Comparison of ENCODE assay signal across 17 cellular contexts in the genomic region with DNA sequence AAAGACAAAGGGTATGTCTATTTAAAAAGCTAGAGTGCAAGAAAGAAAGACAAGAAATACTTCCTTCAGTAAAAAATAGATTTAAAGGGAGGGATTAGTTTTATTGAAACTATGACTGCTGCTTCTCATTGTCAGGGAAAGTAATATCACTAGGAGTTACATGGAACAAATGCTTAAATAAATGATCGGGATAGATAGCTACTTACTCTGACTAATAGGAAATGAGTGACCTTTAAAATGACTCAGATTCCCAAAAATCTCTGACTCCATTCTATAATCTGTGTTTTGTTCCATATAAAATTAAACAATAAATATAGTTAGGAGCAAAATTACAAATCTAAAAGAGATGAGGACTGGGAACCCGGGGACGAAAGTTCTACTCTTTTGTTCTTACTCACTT.
DNase-seq lines count a peak whose midpoint lies in the region; ATAC-seq, FAIRE-seq and TF ChIP-seq lines count a peak whose summit lies in the region.
"Had no signal": no experiment of that assay in that cellular context is flagged by ENCODE, and none has a peak within 500 bp of the region (broad histone marks: within the 10 kb centered on the region; RNA-seq: fewer than 3 reads in every experiment).

No MANE protein-coding gene starts in this region.

- no peak for TF ChIP-seq CTCF in bronchial epithelial cell (IDR thresholded peaks at IDR 0.05; ENCODE audit: insufficient read depth, low read length, severe bottlenecking)

- no peaks in the 10 kb centered on the region for H3K27me3 ChIP-seq in bronchial epithelial cell (ENCODE audit: control insufficient read depth, insufficient read depth, low read length)
- H3K27me3 ChIP-seq: BLaER1 had no signal

- no peak for FAIRE-seq in bronchial epithelial cell (lab: Jason Lieb, UNC)
- FAIRE-seq: GM12891, GM19239, H1 had no signal

- ATAC-seq in HG02870 (IDR thresholded peaks at IDR 0.05; ENCODE audit: unreplicated experiment) (no peak), left lobe of liver (no peak)
- ATAC-seq: CD8-positive, alpha-beta T cell had no signal

- no peak overlapping the region for H3K4me3 ChIP-seq in bronchial epithelial cell (ENCODE audit: low read depth, low read length)
- H3K4me3 ChIP-seq: BLaER1, HAP-1 had no signal

- no peaks in the 10 kb centered on the region for H3K36me3 ChIP-seq in bronchial epithelial cell (ENCODE audit: control insufficient read depth, insufficient read depth, low read length)
- H3K36me3 ChIP-seq: BLaER1, HAP-1 had no signal

- DNase-seq in COLO829 (ENCODE audit: low spot score): peak; percentile 10
- peak; percentile 17 for DNase-seq in HT1080 (ENCODE audit: low read depth)
- DNase-seq in bronchial epithelial cell (ENCODE audit: low read depth): peak; percentile 13
- DNase-seq in foreskin melanocyte: peak; percentile 26
- no peak for DNase-seq in left lobe of liver (ENCODE audit: low spot score)
- DNase-seq in NCI-H2029 treated with DMSO at 0.1 percent for 48 hours (lab: John Stamatoyannopoulos, UW): no peak
- DNase-seq: 8988T; CD8-positive, alpha-beta T cell; COR-L47; DMS 273 treated with DMSO at 0.1 percent for 48 hours; DMS53 had no signal

Comparison
In these comparisons a context has a peak if more than half of its experiments do, and no peak if none do; other contexts are left out.
1. DNase-seq: peak in COLO829 (single experiment), HT1080 (single experiment), bronchial epithelial cell (single experiment) and foreskin melanocyte (single experiment); none in left lobe of liver (single experiment) and NCI-H2029 treated with DMSO at 0.1 percent for 48 hours (single experiment).